Comparison of ENCODE assay signal across 13 cellular contexts in genomic region chr11:69000391-69000790, GRCh38. TPM values are rescaled to one million over a fixed set of nuclear protein-coding genes. Genes with fewer than 3 reads are reported as not detected.
DNase-seq lines count a peak whose midpoint lies in the region; ATAC-seq and TF ChIP-seq lines count a peak whose summit lies in the region.
"Had no signal": no experiment of that assay in that cellular context is flagged by ENCODE, and none has a peak within 500 bp of the region (broad histone marks: within the 10 kb centered on the region; RNA-seq: fewer than 3 reads in every experiment).

No MANE protein-coding gene starts in this region.

- no peak overlapping the region for H3K27ac Mint-ChIP-seq in T-helper 17 cell
- no peak overlapping the region for H3K27ac Mint-ChIP-seq in endodermal cell
- H3K27ac Mint-ChIP-seq in neural crest cell (ENCODE audit: unreplicated experiment), result peak overlapping the region; percentile 29
- H3K27ac Mint-ChIP-seq: activated naive CD4-positive, alpha-beta T cell treated with anti-CD3 and anti-CD28 coated beads, Interleukin-2, amount 50 U/mL, for 24 hours; CD14-positive monocyte had no signal

- TF ChIP-seq POLR2A in tibial nerve (IDR thresholded peaks at IDR 0.05), result no peak

- H3K4me1 ChIP-seq in endodermal cell (ENCODE audit: control insufficient read depth, insufficient read depth, low read length), result peaks cover 6% of the 10 kb centered on the region
- H3K4me1 ChIP-seq in tibial nerve, result peaks cover 0 to 70% (median 48%) of the 10 kb centered on the region in 4 donors

- H3K9me3 Mint-ChIP-seq in endodermal cell, result no peaks in the 10 kb centered on the region
- H3K9me3 Mint-ChIP-seq in neural crest cell, result no peaks in the 10 kb centered on the region
- H3K9me3 Mint-ChIP-seq: activated naive CD4-positive, alpha-beta T cell treated with anti-CD3 and anti-CD28 coated beads, Interleukin-2, amount 50 U/mL, for 24 hours; CD14-positive monocyte had no signal

- TF ChIP-seq CTCF in endodermal cell (conservative IDR thresholded peaks at IDR 0.05) (no peak), neural crest cell (conservative IDR thresholded peaks at IDR 0.05) (no peak), tibial nerve (IDR thresholded peaks at IDR 0.05) (no peak)

- H3K27ac ChIP-seq in endodermal cell (ENCODE audit: low read depth, low read length) (no peak overlapping the region), tibial nerve (peak overlapping the region; percentile 75 to 95 (median 84))

- H3K4me1 Mint-ChIP-seq in T-helper 17 cell (no peaks in the 10 kb centered on the region), endodermal cell (no peaks in the 10 kb centered on the region), neural crest cell (no peaks in the 10 kb centered on the region)
- H3K4me1 Mint-ChIP-seq: activated naive CD4-positive, alpha-beta T cell treated with anti-CD3 and anti-CD28 coated beads, Interleukin-2, amount 50 U/mL, for 24 hours had no signal

- ATAC-seq in T-helper 17 cell, result no peak

- no peak overlapping the region for H3K4me3 ChIP-seq in endodermal cell (ENCODE audit: low read length)
- H3K4me3 ChIP-seq in tibial nerve, result no peak overlapping the region

- TF ChIP-seq EP300 in tibial nerve (IDR thresholded peaks at IDR 0.05), result no peak

- 94 to 100% methylated on average over 2 to 5 of the region's 5 CpGs for WGBS in endodermal cell (ENCODE audit: insufficient coverage in 1 of 2, insufficient read length in 1 of 2), 2 experiments
- WGBS in tibial nerve, 2 donors, result 43 to 55% methylated on average over 5 of the region's 5 CpGs

- H3K9me3 ChIP-seq in T-helper 17 cell (ENCODE audit: control insufficient read depth, low read length, poor library complexity, severe bottlenecking) (no peaks in the 10 kb centered on the region), endodermal cell (ENCODE audit: control insufficient read depth, low read length) (no peaks in the 10 kb centered on the region), tibial nerve (no peaks in the 10 kb centered on the region)

- peaks cover 23% of the 10 kb centered on the region for H3K27me3 Mint-ChIP-seq in T-helper 17 cell
- H3K27me3 Mint-ChIP-seq in endodermal cell (ENCODE audit: insufficient read depth), result no peaks in the 10 kb centered on the region
- H3K27me3 Mint-ChIP-seq in neural crest cell (ENCODE audit: low read depth), result no peaks in the 10 kb centered on the region

- H3K27me3 ChIP-seq in endodermal cell (ENCODE audit: control insufficient read depth, insufficient read depth, low read length, poor library complexity, severe bottlenecking) (no peaks in the 10 kb centered on the region), tibial nerve (no peaks in the 10 kb centered on the region)

- H3K4me3 Mint-ChIP-seq in T-helper 17 cell (peak overlapping the region; percentile 19), endodermal cell (no peak overlapping the region), neural crest cell (no peak overlapping the region)
- H3K4me3 Mint-ChIP-seq: activated naive CD4-positive, alpha-beta T cell treated with anti-CD3 and anti-CD28 coated beads, Interleukin-2, amount 50 U/mL, for 24 hours; CD14-positive monocyte had no signal

- no peak overlapping the region for H3K9ac ChIP-seq in endodermal cell (ENCODE audit: extremely low read depth, low read length, poor library complexity, severe bottlenecking)

- H3K36me3 ChIP-seq in endodermal cell (ENCODE audit: control insufficient read depth, insufficient read depth, low read length) (no peaks in the 10 kb centered on the region), tibial nerve (peaks cover 0 to 15% (median 0%) of the 10 kb centered on the region in 3 donors)

- H3K36me3 Mint-ChIP-seq in T-helper 17 cell (ENCODE audit: low read depth) (peaks cover 2% of the 10 kb centered on the region), endodermal cell (ENCODE audit: low read depth) (no peaks in the 10 kb centered on the region), neural crest cell (ENCODE audit: low read depth) (no peaks in the 10 kb centered on the region)
- H3K36me3 Mint-ChIP-seq: activated naive CD4-positive, alpha-beta T cell treated with anti-CD3 and anti-CD28 coated beads, Interleukin-2, amount 50 U/mL, for 24 hours; CD14-positive monocyte had no signal

- DNase-seq in T-helper 17 cell (no peak), endodermal cell (peak; percentile 12), neural crest cell (ENCODE audit: low read depth, low spot score) (no peak), tibial nerve (ENCODE audit: low spot score in 2 of 2) (peak in 1 of 2 donors; percentile 11), activated T-cell treated with anti-CD3 and anti-CD28 coated beads for 4 hours (no peak), NCI-H1930 (lab: John Stamatoyannopoulos, UW) (no peak)
- no peak for DNase-seq in activated CD4-positive, alpha-beta T cell treated with anti-CD3 and anti-CD28 coated beads for 48 hours
- DNase-seq: hippocampal formation had no signal

RNA-seq across cellular contexts. Expression of gene MRGPRF, which starts 12.7 kb away (rescaled TPM):
- total RNA-seq in T-helper 17 cell (not detected), endodermal cell (1 to 10 TPM; 3.7 to 4.7 TPM), neural crest cell (0.16 and 0.23 TPM in 2 replicates), tibial nerve (10 to 100 TPM; 34.2 to 67.9 (median 46.3) TPM)
- polyA plus RNA-seq in endodermal cell (2013, experiment 1 of 2), result 1.9 TPM
- 1.5 TPM for polyA plus RNA-seq in endodermal cell (2013, experiment 2 of 2)

RNA-seq across cellular contexts. Expression of gene MRGPRD, which starts 19.6 kb away (rescaled TPM):
- total RNA-seq in T-helper 17 cell (not detected), endodermal cell (not detected), neural crest cell (not detected in 2 replicates), tibial nerve (not detected)
- not detected for polyA plus RNA-seq in endodermal cell (2013, experiment 1 of 2)
- polyA plus RNA-seq in endodermal cell (2013, experiment 2 of 2), result not detected
- total RNA-seq: epithelial cell of proximal tubule, HT-29, lower leg skin had no signal
- polyA plus RNA-seq: CD14-positive monocyte had no signal

RNA-seq across cellular contexts. Expression of gene TPCN2, which starts 48.3 kb away (rescaled TPM):
- total RNA-seq in T-helper 17 cell (10 to 100 TPM in 1 of 2 donors, 1 to 10 TPM in 1; 9.1 to 16.4 TPM), endodermal cell (10 to 100 TPM; 20.7 to 27.9 TPM), neural crest cell (14.2 and 14.4 TPM in 2 replicates), tibial nerve (10 to 100 TPM; 27.1 to 36.1 (median 31.3) TPM)
- polyA plus RNA-seq in endodermal cell (2013, experiment 1 of 2), result 9.3 TPM
- polyA plus RNA-seq in endodermal cell (2013, experiment 2 of 2), result 8.0 TPM

Comparison
In these comparisons a context has a peak if more than half of its experiments do, and no peak if none do; other contexts are left out.
1. RNA of gene MRGPRF, which starts 12.7 kb away (total RNA-seq): 34.2 to 67.9 TPM in tibial nerve; 3.7 to 4.7 TPM in endodermal cell, 0.16 to 0.23 TPM in neural crest cell and not detected in T-helper 17 cell; every median in the first group is over 4 times any median in the second.